17 cellular contexts compared by ENCODE assay signal in genomic region chr3:186467969-186468368, GRCh38.
DNase-seq lines count a peak whose midpoint lies in the region; TF ChIP-seq lines count a peak whose summit lies in the region.
"Had no signal": no experiment of that assay in that cellular context is flagged by ENCODE, and none has a peak within 500 bp of the region (broad histone marks: within the 10 kb centered on the region; RNA-seq: fewer than 3 reads in every experiment).

No MANE protein-coding gene starts in this region.

- CTCF ChIA-PET in RWPE1 (lab: Yijun Ruan, JAX): no interaction called here

- H3K4me3 Mint-ChIP-seq in endodermal cell (no peak overlapping the region), osteocyte (ENCODE audit: unreplicated experiment) (no peak overlapping the region)
- H3K4me3 Mint-ChIP-seq: CD4-positive, alpha-beta T cell; H9 had no signal

- H3K4me1 ChIP-seq in endodermal cell (ENCODE audit: control insufficient read depth, insufficient read depth, low read length): peaks cover 44% of the 10 kb centered on the region
- H3K4me1 ChIP-seq: A549 had no signal

- peaks cover 19% of the 10 kb centered on the region for H3K27me3 ChIP-seq in endodermal cell (ENCODE audit: control insufficient read depth, insufficient read depth, low read length, poor library complexity, severe bottlenecking)

- in situ Hi-C loops in G401 (cut with HindIII; ENCODE audit: low sequenced_read_pairs): no loop called here

- H3K9me3 Mint-ChIP-seq in endodermal cell (no peaks in the 10 kb centered on the region), osteocyte (ENCODE audit: unreplicated experiment) (no peaks in the 10 kb centered on the region)
- H3K9me3 Mint-ChIP-seq: CD4-positive, alpha-beta T cell; H9 had no signal

- H3K36me3 Mint-ChIP-seq in endodermal cell (ENCODE audit: low read depth) (no peaks in the 10 kb centered on the region), osteocyte (ENCODE audit: unreplicated experiment) (no peaks in the 10 kb centered on the region)

- no peak overlapping the region for H3K27ac Mint-ChIP-seq in endodermal cell
- H3K27ac Mint-ChIP-seq in osteocyte (ENCODE audit: unreplicated experiment): no peak overlapping the region
- H3K27ac Mint-ChIP-seq: CD4-positive, alpha-beta T cell; H9 had no signal

- H3K27ac ChIP-seq in endodermal cell (ENCODE audit: low read depth, low read length): no peak overlapping the region
- no peak overlapping the region for H3K27ac ChIP-seq in RWPE1
- H3K27ac ChIP-seq: 22Rv1, A549, C4-2B had no signal

- H3K4me1 Mint-ChIP-seq in endodermal cell (peaks cover 61% of the 10 kb centered on the region), osteocyte (ENCODE audit: unreplicated experiment) (no peaks in the 10 kb centered on the region)
- H3K4me1 Mint-ChIP-seq: H9 had no signal

- DNase-seq in DMS53 (lab: John Stamatoyannopoulos, UW): peak; percentile 37
- DNase-seq in DMS53 treated with DMSO at 0.1 percent for 48 hours (lab: John Stamatoyannopoulos, UW; ENCODE audit: unreplicated experiment): no peak
- peak; percentile 13 for DNase-seq in HuH-7 (ENCODE audit: low spot score)
- peak; percentile 14 for DNase-seq in endodermal cell
- peak; percentile 25 for DNase-seq in osteocyte (ENCODE audit: extremely low spot score, unreplicated experiment)
- no peak for DNase-seq in G401 (ENCODE audit: low spot score)
- no peak for DNase-seq in RWPE1 (ENCODE audit: low spot score)
- DNase-seq: AML-193; CD4-positive, alpha-beta T cell; DMS153; DND-41; EL; GDM1; H9 had no signal

- H3K36me3 ChIP-seq in endodermal cell (ENCODE audit: control insufficient read depth, insufficient read depth, low read length): no peaks in the 10 kb centered on the region

- no peak overlapping the region for H3K9ac ChIP-seq in endodermal cell (ENCODE audit: extremely low read depth, low read length, poor library complexity, severe bottlenecking)

- H3K27me3 Mint-ChIP-seq in endodermal cell (ENCODE audit: insufficient read depth) (peaks cover 23% of the 10 kb centered on the region), osteocyte (ENCODE audit: unreplicated experiment) (peaks cover 54% of the 10 kb centered on the region)
- H3K27me3 Mint-ChIP-seq: CD4-positive, alpha-beta T cell had no signal

- H3K4me3 ChIP-seq in endodermal cell (ENCODE audit: low read length): no peak overlapping the region
- H3K4me3 ChIP-seq: A549 had no signal

- TF ChIP-seq CTCF in endodermal cell (conservative IDR thresholded peaks at IDR 0.05) (no peak), osteocyte (IDR thresholded peaks at IDR 0.05) (no peak), RWPE1 (conservative IDR thresholded peaks at IDR 0.05; ENCODE audit: low read depth) (no peak)

- no peaks in the 10 kb centered on the region for H3K9me3 ChIP-seq in endodermal cell (ENCODE audit: control insufficient read depth, low read length)
- H3K9me3 ChIP-seq: A549 had no signal

- POLR2A ChIA-PET in RWPE1 (lab: Yijun Ruan, JAX; ENCODE audit: low non-redundant PET): no interaction called here

- 47% methylated on average over 2 of the region's 2 CpGs; no CpG with 5 or more reads in 1 of the 2 experiments for WGBS in endodermal cell (ENCODE audit: insufficient coverage in 1 of 2, insufficient read length in 1 of 2), 2 experiments

Comparison
In these comparisons a context has a peak if more than half of its experiments do, and no peak if none do; other contexts are left out.
1. DNase-seq: peak in DMS53 (single experiment), HuH-7 (single experiment), endodermal cell (single experiment) and osteocyte (single experiment); none in DMS53 treated with DMSO at 0.1 percent for 48 hours (single experiment), G401 (single experiment) and RWPE1 (single experiment).